ENCODE assay signal across 18 cellular contexts in the genomic region with DNA sequence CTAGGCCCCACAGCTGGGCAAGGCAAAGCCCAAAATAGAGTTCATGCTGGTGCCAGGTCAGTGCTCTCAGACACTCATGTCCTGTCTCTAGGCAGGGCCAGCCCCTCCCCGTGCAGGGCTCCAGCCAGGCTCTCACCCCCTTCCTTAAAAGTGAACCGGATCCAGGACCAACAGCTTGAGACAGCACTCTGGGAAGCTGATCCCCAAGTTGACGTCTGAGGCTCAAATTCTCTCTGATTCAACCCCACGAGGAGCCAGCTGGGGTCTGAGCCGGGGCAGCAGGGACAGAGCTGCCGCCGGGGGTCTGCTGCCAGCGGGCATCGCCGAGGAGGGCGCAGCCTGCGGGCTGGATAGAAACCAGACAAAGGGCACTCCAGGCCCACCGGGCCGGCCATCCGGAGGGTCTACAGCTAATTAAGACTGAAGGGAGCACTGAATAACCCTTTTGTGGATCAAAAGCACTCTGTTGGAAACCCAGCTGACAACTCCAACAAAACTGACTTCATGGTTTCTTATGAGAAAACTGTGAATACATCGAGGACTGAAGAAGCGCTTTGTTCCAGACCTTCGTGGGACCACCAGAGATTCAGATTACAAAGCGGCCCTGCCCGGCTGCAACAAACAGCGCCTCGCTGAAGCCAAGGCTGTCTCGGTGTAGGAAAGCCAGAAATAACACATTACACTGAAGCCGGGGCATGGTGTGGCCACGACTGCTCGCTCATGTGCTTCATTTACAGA.
DNase-seq lines count a peak whose midpoint lies in the region; ATAC-seq, FAIRE-seq and TF ChIP-seq lines count a peak whose summit lies in the region.
"Had no signal": no experiment of that assay in that cellular context is flagged by ENCODE, and none has a peak within 500 bp of the region (broad histone marks: within the 10 kb centered on the region; RNA-seq: fewer than 3 reads in every experiment).

No MANE protein-coding gene starts in this region.

- peak; percentile 63 to 85 for TF ChIP-seq POLR2A in gastrocnemius medialis (IDR thresholded peaks at IDR 0.05)

- in situ Hi-C loops in gastrocnemius medialis (cut with MboI; ENCODE audit: low sequenced_read_pairs in 4 of 4) = no loop called here

- no peaks in the 10 kb centered on the region for H3K9me3 ChIP-seq in gastrocnemius medialis
- H3K9me3 ChIP-seq: thyroid gland had no signal

- H3K4me1 Mint-ChIP-seq in mesothelial cell of epicardium = peaks cover 8% of the 10 kb centered on the region
- H3K4me1 Mint-ChIP-seq in activated CD8-positive, alpha-beta T cell treated with anti-CD3 and anti-CD28 coated beads for 36 hours (ENCODE audit: low read depth) = no peaks in the 10 kb centered on the region
- H3K4me1 Mint-ChIP-seq: CD8-positive, alpha-beta memory T cell had no signal

- no peak for TF ChIP-seq CTCF in dorsolateral prefrontal cortex (IDR thresholded peaks at IDR 0.05 in 54 of 56, conservative IDR thresholded peaks at IDR 0.05 in 2 of 56; ENCODE audit: low read depth in 1 of 56, partially characterized antibody in 56 of 56)
- no peak for TF ChIP-seq CTCF in gastrocnemius medialis (IDR thresholded peaks at IDR 0.05 in 4 of 5, conservative IDR thresholded peaks at IDR 0.05 in 1 of 5)
- no peak for TF ChIP-seq CTCF in mesothelial cell of epicardium (IDR thresholded peaks at IDR 0.05; ENCODE audit: unreplicated experiment)
- TF ChIP-seq CTCF in D721Med (IDR thresholded peaks at IDR 0.05; ENCODE audit: insufficient read depth, missing control alignments) = no peak
- no peak for TF ChIP-seq CTCF in activated CD8-positive, alpha-beta T cell treated with anti-CD3 and anti-CD28 coated beads for 36 hours (IDR thresholded peaks at IDR 0.05)

- CTCF ChIA-PET in activated CD8-positive, alpha-beta T cell treated with anti-CD3 and anti-CD28 coated beads for 36 hours (lab: Charles Lee) = interaction anchor here (0.9 to 1.0 kb wide), 2 partner anchors 15 to 18 kb away, joined by 3 read pairs; no protein-coding TSS in a partner anchor

- intact Hi-C loops in dorsolateral prefrontal cortex (cut with DNase I) = no loop called here
- intact Hi-C loops in gastrocnemius medialis (cut with DNase I; ENCODE audit: low total_unique reads) = loop anchor here (1.0 to 5.0 kb wide), 5 partner anchors 175 to 365 kb away; partner anchors contain the start of genes ETS2 and SH3BGR
- intact Hi-C loops in activated CD8-positive, alpha-beta T cell treated with anti-CD3 and anti-CD28 coated beads for 36 hours (cut with micrococcal nuclease) = no loop called here

- peak; percentile 84 to 88 for ATAC-seq in gastrocnemius medialis
- no peak for ATAC-seq in activated CD8-positive, alpha-beta T cell treated with anti-CD3 and anti-CD28 coated beads for 36 hours
- ATAC-seq: activated naive CD8-positive, alpha-beta T cell treated with anti-CD3 and anti-CD28 coated beads, Interleukin-2, amount 50 U/mL, for 24 hours; GM12878 had no signal

- FAIRE-seq in D721Med (lab: Jason Lieb, UNC) = no peak
- FAIRE-seq: GM12878, islet of Langerhans, TTC549 had no signal

- no peak overlapping the region for H3K27ac Mint-ChIP-seq in mesothelial cell of epicardium
- no peak overlapping the region for H3K27ac Mint-ChIP-seq in activated CD8-positive, alpha-beta T cell treated with anti-CD3 and anti-CD28 coated beads for 36 hours
- H3K27ac Mint-ChIP-seq: activated naive CD8-positive, alpha-beta T cell treated with anti-CD3 and anti-CD28 coated beads, Interleukin-2, amount 50 U/mL, for 24 hours had no signal

- peaks cover 5% of the 10 kb centered on the region for H3K9me3 Mint-ChIP-seq in mesothelial cell of epicardium
- no peaks in the 10 kb centered on the region for H3K9me3 Mint-ChIP-seq in activated CD8-positive, alpha-beta T cell treated with anti-CD3 and anti-CD28 coated beads for 36 hours
- H3K9me3 Mint-ChIP-seq: activated naive CD8-positive, alpha-beta T cell treated with anti-CD3 and anti-CD28 coated beads, Interleukin-2, amount 50 U/mL, for 24 hours; CD8-positive, alpha-beta memory T cell had no signal

- peaks cover 4% of the 10 kb centered on the region for H3K27me3 Mint-ChIP-seq in mesothelial cell of epicardium (ENCODE audit: low read depth)
- H3K27me3 Mint-ChIP-seq in activated CD8-positive, alpha-beta T cell treated with anti-CD3 and anti-CD28 coated beads for 36 hours = no peaks in the 10 kb centered on the region

- no peaks in the 10 kb centered on the region for H3K27me3 ChIP-seq in H7 (ENCODE audit: control insufficient read depth, insufficient read depth, low read length)
- H3K27me3 ChIP-seq in dorsolateral prefrontal cortex = peaks cover 0 to 13% (median 0%) of the 10 kb centered on the region in 45 donors
- no peaks in the 10 kb centered on the region for H3K27me3 ChIP-seq in gastrocnemius medialis
- H3K27me3 ChIP-seq: thyroid gland had no signal

- no peak overlapping the region for H3K4me3 ChIP-seq in H7 (ENCODE audit: insufficient read depth, low read depth, low read length)
- H3K4me3 ChIP-seq in dorsolateral prefrontal cortex = peak overlapping the region in 32 of 59 donors; percentile 2 to 50 (median 22)
- H3K4me3 ChIP-seq in gastrocnemius medialis = peak overlapping the region; percentile 35 to 54 (median 52)
- H3K4me3 ChIP-seq: GM12878, thyroid gland had no signal

- POLR2A ChIA-PET in activated CD8-positive, alpha-beta T cell treated with anti-CD3 and anti-CD28 coated beads for 36 hours (lab: Charles Lee) = interaction anchor here (1.2 kb wide), 1 partner anchor 9 kb away, joined by 3 read pairs; no protein-coding TSS in a partner anchor

- no peak overlapping the region for H3K4me3 Mint-ChIP-seq in mesothelial cell of epicardium
- H3K4me3 Mint-ChIP-seq in activated CD8-positive, alpha-beta T cell treated with anti-CD3 and anti-CD28 coated beads for 36 hours = no peak overlapping the region
- H3K4me3 Mint-ChIP-seq: activated naive CD8-positive, alpha-beta T cell treated with anti-CD3 and anti-CD28 coated beads, Interleukin-2, amount 50 U/mL, for 24 hours; CD8-positive, alpha-beta memory T cell had no signal

- DNase-seq in H7 (peak; percentile 51), dorsolateral prefrontal cortex (no peak), left kidney (ENCODE audit: low read depth, low spot score) (peak; percentile 47), gastrocnemius medialis (peak; percentile 89 to 97), mesothelial cell of epicardium (ENCODE audit: low spot score in 2 of 2, unreplicated experiment in 2 of 2) (no peak), NCI-H1417 treated with DMSO at 0.1 percent for 48 hours (lab: John Stamatoyannopoulos, UW) (no peak), D721Med (ENCODE audit: insufficient read length, low spot score) (no peak)
- DNase-seq in activated CD8-positive, alpha-beta T cell treated with anti-CD3 and anti-CD28 coated beads for 36 hours = no peak
- DNase-seq: activated naive CD8-positive, alpha-beta T cell treated with anti-CD3 and anti-CD28 coated beads, Interleukin-2, amount 50 U/mL, for 24 hours; activated T-cell treated with anti-CD3 and anti-CD28 coated beads, Interleukin-2, amount 50 U/mL, for 48 hours; CD8-positive, alpha-beta memory T cell; glutamatergic neuron; NCI-H1694; thyroid gland had no signal

- H3K27ac ChIP-seq in dorsolateral prefrontal cortex = peak overlapping the region in 11 of 59 donors; percentile 6 to 69 (median 28)
- H3K27ac ChIP-seq in gastrocnemius medialis = peak overlapping the region; percentile 95 to 100 (median 97)
- H3K27ac ChIP-seq: epithelial cell of prostate, thyroid gland had no signal

- H3K4me1 ChIP-seq in gastrocnemius medialis = peaks cover 22 to 29% of the 10 kb centered on the region in 2 donors

- H3K36me3 ChIP-seq in H7 (replicated peaks; ENCODE audit: control insufficient read depth, insufficient read depth, low read length) = no peaks in the 10 kb centered on the region
- no peaks in the 10 kb centered on the region for H3K36me3 ChIP-seq in gastrocnemius medialis
- H3K36me3 ChIP-seq: thyroid gland had no signal

- H3K36me3 Mint-ChIP-seq in mesothelial cell of epicardium = no peaks in the 10 kb centered on the region
- no peaks in the 10 kb centered on the region for H3K36me3 Mint-ChIP-seq in activated CD8-positive, alpha-beta T cell treated with anti-CD3 and anti-CD28 coated beads for 36 hours (ENCODE audit: low read depth)
- H3K36me3 Mint-ChIP-seq: CD8-positive, alpha-beta memory T cell had no signal

Comparison
In these comparisons a context has a peak if more than half of its experiments do, and no peak if none do; other contexts are left out.
1. DNase-seq: peak in H7 (single experiment), left kidney (single experiment) and gastrocnemius medialis (2 of 2); none in dorsolateral prefrontal cortex (0 of 10), mesothelial cell of epicardium (0 of 2), NCI-H1417 treated with DMSO at 0.1 percent for 48 hours (single experiment), D721Med (single experiment) and activated CD8-positive, alpha-beta T cell treated with anti-CD3 and anti-CD28 coated beads for 36 hours (single experiment).